Comparison of ENCODE assay signal across 12 cellular contexts in the genomic region with DNA sequence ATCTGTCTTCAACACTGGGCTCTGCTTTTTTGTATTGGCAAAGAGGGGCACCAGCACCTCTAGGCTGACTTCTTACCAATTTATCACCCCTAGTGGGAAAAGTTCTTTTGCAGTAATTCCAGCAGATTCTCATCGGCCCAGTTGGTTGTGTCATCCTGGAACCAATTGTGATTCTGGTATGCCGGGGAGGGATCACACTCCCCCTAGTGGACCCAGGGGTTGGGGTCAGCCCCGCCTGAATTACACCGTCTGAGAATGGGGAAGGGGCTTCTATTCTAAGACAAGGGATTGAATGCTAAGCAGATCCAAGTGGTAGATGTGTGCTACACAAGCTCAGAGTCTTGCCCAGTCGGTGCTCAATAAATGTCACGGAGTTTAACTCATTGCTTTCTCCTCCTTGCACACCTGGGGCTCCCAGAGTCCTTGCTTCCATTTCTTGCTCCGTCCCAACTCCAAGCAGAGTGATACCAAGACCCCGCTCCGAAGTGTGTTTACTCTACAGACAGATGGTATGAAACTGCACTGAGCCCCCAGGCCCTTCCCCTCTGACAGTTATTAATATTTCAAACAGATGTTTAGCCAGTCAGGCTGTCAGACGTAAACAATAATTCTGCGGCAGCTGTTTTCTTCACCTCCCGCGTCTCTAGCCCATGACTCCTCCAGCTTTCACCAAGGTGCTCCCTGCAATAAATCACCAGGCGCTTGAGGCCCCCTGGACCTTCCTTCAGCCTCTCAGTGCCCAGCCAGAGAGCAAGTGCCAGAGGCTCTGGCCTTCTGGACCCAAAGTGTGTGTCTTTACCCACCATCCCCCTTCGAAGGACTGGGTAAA.
A peak's percentile ranks its signal among the peaks of the same experiment; 100 is the strongest.
DNase-seq lines count a peak whose midpoint lies in the region; FAIRE-seq and TF ChIP-seq lines count a peak whose summit lies in the region.
"Had no signal": no experiment of that assay in that cellular context is flagged by ENCODE, and none has a peak within 500 bp of the region (broad histone marks: within the 10 kb centered on the region; RNA-seq: fewer than 3 reads in every experiment).

No MANE protein-coding gene starts in this region.

- H3K4me1 ChIP-seq in Caco-2 (no peaks in the 10 kb centered on the region), stomach (no peaks in the 10 kb centered on the region)

- no TSS peak for BruUV-seq in Caco-2 (replicated peaks; lab: Mats Ljungman, UMichigan)

- peaks cover 6% of the 10 kb centered on the region for H3K4me1 Mint-ChIP-seq in Caco-2 (ENCODE audit: low read depth, unreplicated experiment)
- H3K4me1 Mint-ChIP-seq in nephron = peaks cover 33% of the 10 kb centered on the region

- intact Hi-C loops in Caco-2 (cut with micrococcal nuclease; ENCODE audit: unreplicated experiment) = loop anchor here (1.0 kb wide), 2 partner anchors 9 to 24 kb away; no protein-coding TSS in a partner anchor
- intact Hi-C loops in stomach (cut with DNase I; ENCODE audit: low total_unique reads) = no loop called here

- H3K36me3 ChIP-seq in Caco-2 (ENCODE audit: control insufficient read depth, insufficient read depth, low read length) = no peaks in the 10 kb centered on the region
- no peaks in the 10 kb centered on the region for H3K36me3 ChIP-seq in bronchial epithelial cell (ENCODE audit: control insufficient read depth, insufficient read depth, low read length)
- no peaks in the 10 kb centered on the region for H3K36me3 ChIP-seq in stomach

- no peak overlapping the region for H3K27ac ChIP-seq in stomach
- H3K27ac ChIP-seq: skin epidermis had no signal

- no peak overlapping the region for H3K4me3 Mint-ChIP-seq in Caco-2 (ENCODE audit: unreplicated experiment)
- H3K4me3 Mint-ChIP-seq in nephron = no peak overlapping the region
- H3K4me3 Mint-ChIP-seq: activated naive CD8-positive, alpha-beta T cell treated with anti-CD3 and anti-CD28 coated beads, Interleukin-2, amount 50 U/mL, for 24 hours had no signal

- H3K36me3 Mint-ChIP-seq in Caco-2 (ENCODE audit: insufficient read depth, unreplicated experiment) (no peaks in the 10 kb centered on the region), nephron (ENCODE audit: low read depth) (no peaks in the 10 kb centered on the region)

- no peak for FAIRE-seq in bronchial epithelial cell (lab: Jason Lieb, UNC)
- FAIRE-seq: H54 had no signal

- H3K27ac Mint-ChIP-seq in Caco-2 (ENCODE audit: unreplicated experiment) = no peak overlapping the region
- H3K27ac Mint-ChIP-seq in nephron = peak overlapping the region; percentile 17 to 44 (median 39)
- H3K27ac Mint-ChIP-seq: activated naive CD8-positive, alpha-beta T cell treated with anti-CD3 and anti-CD28 coated beads, Interleukin-2, amount 50 U/mL, for 24 hours had no signal

- H3K9me3 Mint-ChIP-seq in Caco-2 (ENCODE audit: unreplicated experiment) = no peaks in the 10 kb centered on the region
- H3K9me3 Mint-ChIP-seq in nephron = no peaks in the 10 kb centered on the region
- H3K9me3 Mint-ChIP-seq: activated naive CD8-positive, alpha-beta T cell treated with anti-CD3 and anti-CD28 coated beads, Interleukin-2, amount 50 U/mL, for 24 hours had no signal

- H3K27me3 ChIP-seq in Caco-2 (replicated peaks; ENCODE audit: control insufficient read depth, insufficient read depth, low read length) (no peaks in the 10 kb centered on the region), bronchial epithelial cell (ENCODE audit: control insufficient read depth, insufficient read depth, low read length) (peaks cover 1% of the 10 kb centered on the region), stomach (peaks cover 0 to 34% (median 0%) of the 10 kb centered on the region in 3 donors)

- H3K9me3 ChIP-seq in Caco-2 (no peaks in the 10 kb centered on the region), stomach (no peaks in the 10 kb centered on the region)

- 52 to 69% (median 56%) methylated on average over 15 of the region's 15 CpGs for WGBS in stomach, 5 donors

- CTCF ChIA-PET in Caco-2 (lab: Charles Lee) = interaction anchor here (0.6 to 1.3 kb wide), 3 partner anchors 25 to 237 kb away, joined by 3 to 4 read pairs (median 3); no protein-coding TSS in a partner anchor

- TF ChIP-seq CTCF in Caco-2 (IDR thresholded peaks at IDR 0.05; ENCODE audit: insufficient read depth in 1 of 2, low read depth in 1 of 2, low read length in 1 of 2, severe bottlenecking in 1 of 2, unreplicated experiment in 1 of 2) = peak; percentile 82 to 87
- TF ChIP-seq CTCF in bronchial epithelial cell (IDR thresholded peaks at IDR 0.05; ENCODE audit: insufficient read depth, low read length, severe bottlenecking) = peak; percentile 29
- peak in 2 of 3 experiments; percentile 38 to 45 for TF ChIP-seq CTCF in nephron (IDR thresholded peaks at IDR 0.05; ENCODE audit: unreplicated experiment in 3 of 3)
- peak in 2 of 7 experiments; percentile 12 to 19 for TF ChIP-seq CTCF in stomach (IDR thresholded peaks at IDR 0.05)

- no peak overlapping the region for H3K4me3 ChIP-seq in Caco-2 (ENCODE audit: low read depth, low read length)
- no peak overlapping the region for H3K4me3 ChIP-seq in bronchial epithelial cell (ENCODE audit: low read depth, low read length)
- no peak overlapping the region for H3K4me3 ChIP-seq in stomach
- H3K4me3 ChIP-seq: skin epidermis had no signal

- H3K27me3 Mint-ChIP-seq in Caco-2 (ENCODE audit: insufficient read depth, unreplicated experiment) (no peaks in the 10 kb centered on the region), nephron (ENCODE audit: low read depth) (peaks cover 43% of the 10 kb centered on the region)
- H3K27me3 Mint-ChIP-seq: activated naive CD8-positive, alpha-beta T cell treated with anti-CD3 and anti-CD28 coated beads, Interleukin-2, amount 50 U/mL, for 24 hours had no signal

- DNase-seq in Caco-2 = peak in 1 of 2 experiments; percentile 70
- peak; percentile 16 to 32 for DNase-seq in Kasumi-1 (lab: John Stamatoyannopoulos, UW)
- DNase-seq in bronchial epithelial cell (ENCODE audit: low read depth) = no peak
- no peak for DNase-seq in HK-2 (ENCODE audit: unreplicated experiment)
- no peak for DNase-seq in HuH-7.5 (ENCODE audit: low spot score)
- DNase-seq in RPMI8226 = no peak
- DNase-seq in stomach = no peak
- DNase-seq: activated naive CD8-positive, alpha-beta T cell treated with anti-CD3 and anti-CD28 coated beads, Interleukin-2, amount 50 U/mL, for 24 hours; substantia nigra had no signal

- POLR2A ChIA-PET in Caco-2 (lab: Charles Lee) = no interaction called here

- no peak for TF ChIP-seq POLR2A in stomach (IDR thresholded peaks at IDR 0.05)

- no peak for TF ChIP-seq EP300 in stomach (IDR thresholded peaks at IDR 0.05)

Comparison
In these comparisons a context has a peak if more than half of its experiments do, and no peak if none do; other contexts are left out.
1. DNase-seq: peak in Kasumi-1 (2 of 2); none in bronchial epithelial cell (single experiment), HK-2 (single experiment), HuH-7.5 (single experiment), RPMI8226 (single experiment) and stomach (single experiment).